In the genomic region with DNA sequence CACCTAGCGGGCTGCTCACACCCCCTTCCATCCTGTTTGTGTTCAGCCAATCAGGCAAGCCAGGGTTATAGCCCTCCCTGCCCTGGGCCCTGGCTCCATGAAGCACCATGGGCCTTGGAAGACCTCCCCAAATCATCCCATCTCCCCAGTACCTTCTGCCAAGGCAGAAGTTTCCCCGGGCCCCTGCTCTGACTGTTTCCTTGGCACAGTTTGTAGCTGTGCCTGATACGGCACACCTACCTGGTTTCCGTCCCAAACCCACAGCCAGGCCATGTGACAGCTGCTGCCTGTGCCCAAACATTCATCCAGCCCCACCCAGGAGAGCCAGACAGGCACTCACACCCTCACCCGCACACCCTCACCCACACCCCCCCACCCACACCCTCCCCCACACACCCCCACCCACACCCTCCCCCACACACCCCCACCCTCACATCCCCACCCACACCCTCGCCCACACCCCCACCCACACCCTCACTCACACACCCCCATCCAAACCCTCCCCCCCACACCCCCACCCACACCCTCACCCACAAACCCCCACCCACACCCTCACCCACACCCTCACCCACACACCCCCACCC, we compare ENCODE assay signal across 4 cellular contexts. TPM values are rescaled to one million over a fixed set of nuclear protein-coding genes. Genes with fewer than 3 reads are reported as not detected.
"Had no signal": no experiment of that assay in that cellular context is flagged by ENCODE, and none has a peak within 500 bp of the region (broad histone marks: within the 10 kb centered on the region; RNA-seq: fewer than 3 reads in every experiment).

No MANE protein-coding gene starts in this region.

RNA-seq across cellular contexts. Expression of a gene that starts 29.6 kb away (rescaled TPM):
- total RNA-seq: ascending aorta, dermis microvascular lymphatic vessel endothelial cell, lung microvascular endothelial cell, SJSA1 had no signal
